Comparison of ENCODE assay signal across 22 cellular contexts in the genomic region with DNA sequence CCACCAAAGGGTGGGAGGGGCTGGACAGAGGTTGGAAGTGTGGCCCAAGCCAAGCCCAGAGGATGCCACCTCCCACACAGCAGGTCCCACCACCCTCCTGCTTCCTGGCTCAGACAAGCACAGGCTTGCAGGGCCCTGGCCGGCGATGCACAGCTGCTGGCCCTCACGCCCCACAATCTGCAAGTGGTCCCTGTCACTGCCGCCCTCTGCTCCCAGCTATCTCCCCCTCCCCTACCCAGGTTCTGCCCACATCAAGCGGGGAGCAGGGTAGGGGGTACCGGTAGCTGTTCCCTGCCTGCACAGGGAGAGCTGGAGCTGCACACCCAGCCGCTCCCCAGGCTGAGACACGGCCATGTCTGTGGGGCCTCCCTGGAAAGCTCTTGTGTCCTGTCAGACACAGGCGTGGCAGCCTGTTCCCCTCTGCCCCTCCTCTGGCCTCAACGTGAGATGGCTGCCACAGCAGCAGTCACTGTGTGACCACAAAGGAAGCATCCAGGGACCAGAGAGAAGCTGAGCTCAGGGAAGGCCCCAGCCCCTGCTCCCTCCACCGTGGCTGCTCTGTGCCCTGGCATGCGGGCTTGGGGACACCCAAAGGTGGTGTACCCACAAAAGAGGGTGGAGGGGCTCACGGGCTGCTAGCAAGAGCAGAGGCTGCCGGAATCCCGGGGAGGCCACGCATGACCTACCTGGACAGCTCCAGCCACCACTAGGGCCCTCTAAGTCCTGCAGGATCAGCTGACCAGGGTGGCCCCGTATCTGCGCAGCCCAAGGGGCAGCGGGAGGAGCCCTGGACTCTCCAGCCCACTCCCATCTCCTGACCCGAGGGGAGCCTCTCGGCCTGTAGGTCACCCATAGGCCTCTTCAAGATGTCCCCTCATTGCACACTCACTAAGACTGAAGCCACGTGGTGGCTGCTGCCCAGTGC. TPM values are rescaled to one million over a fixed set of nuclear protein-coding genes. Genes with fewer than 3 reads are reported as not detected.
DNase-seq lines count a peak whose midpoint lies in the region; ATAC-seq, FAIRE-seq and TF ChIP-seq lines count a peak whose summit lies in the region.
"Had no signal": no experiment of that assay in that cellular context is flagged by ENCODE, and none has a peak within 500 bp of the region (broad histone marks: within the 10 kb centered on the region; RNA-seq: fewer than 3 reads in every experiment).

No MANE protein-coding gene starts in this region.

- POLR2A ChIA-PET in K562 (lab: Yijun Ruan, JAX) = interaction anchor here (0.6 to 1.2 kb wide), 5 partner anchors 7 to 179 kb away, joined by 3 to 8 read pairs (median 4); no protein-coding TSS in a partner anchor

- H3K4me3 ChIP-seq in MG63 (no peak overlapping the region), K562 (no peak overlapping the region)
- H3K4me3 ChIP-seq: dorsolateral prefrontal cortex, sigmoid colon, SJCRH30, tibial nerve had no signal

- DNase-seq in left cardiac atrium = peak; percentile 12
- DNase-seq in Right ventricle myocardium superior = no peak
- DNase-seq in MG63 = peak; percentile 13
- peak in 1 of 4 experiments; percentile 28 for DNase-seq in K562 (ENCODE audit: extremely low read depth in 1 of 4, low spot score in 3 of 4)
- DNase-seq in stimulated activated naive CD8-positive, alpha-beta T cell treated with anti-CD3 and anti-CD28 coated beads, Interleukin-15, Interleukin-2, amounts not matched to agents 100 U/mL and 50 U/mL, for 24 hours = no peak
- no peak for DNase-seq in NCI-H748 treated with DMSO at 0.1 percent for 48 hours (lab: John Stamatoyannopoulos, UW)
- no peak for DNase-seq in stimulated activated naive CD4-positive, alpha-beta T cell (lab: John Stamatoyannopoulos, UW)
- no peak for DNase-seq in stimulated activated CD8-positive, alpha-beta memory T cell treated with anti-CD3 and anti-CD28 coated beads, Interleukin-4, amount 100 ng/mL, for 48 hours
- DNase-seq: activated CD4-positive, alpha-beta T cell treated with anti-CD3 and anti-CD28 coated beads for 48 hours; activated naive CD4-positive, alpha-beta T cell treated with anti-CD3 and anti-CD28 coated beads, Interleukin-2, amount 50 U/mL, for 16 hours; activated T-cell treated with anti-CD3 and anti-CD28 coated beads, Interleukin-2, amount 50 U/mL, for 72 hours; CD4-positive, CD25-positive, alpha-beta regulatory T cell; glutamatergic neuron; HFFc6; KG1; kidney glomerular epithelial cell; NCI-H82; sigmoid colon; SJCRH30 had no signal

- no peak overlapping the region for H3K4me2 ChIP-seq in K562 (ENCODE audit: insufficient read depth, low read length)

- ATAC-seq in left cardiac atrium (peak in 1 of 2 donors; percentile 16), Right ventricle myocardium superior (ENCODE audit: poor library complexity) (no peak), K562 (peak; percentile 5)
- peak; percentile 16 for ATAC-seq in stimulated activated naive CD8-positive, alpha-beta T cell treated with anti-CD3 and anti-CD28 coated beads, Interleukin-15, Interleukin-2, amounts not matched to agents 100 U/mL and 50 U/mL, for 24 hours
- ATAC-seq: activated T-cell treated with anti-CD3 and anti-CD28 coated beads, Interleukin-2, amount 50 U/mL, for 72 hours had no signal

- TF ChIP-seq CTCF in K562 (IDR thresholded peaks at IDR 0.05 in 2 of 3, conservative IDR thresholded peaks at IDR 0.05 in 1 of 3; ENCODE audit: insufficient read depth in 2 of 3, low read depth in 1 of 3, low read length in 3 of 3) = no peak

- H3K4me1 ChIP-seq in K562 (replicated peaks in 1 of 2; ENCODE audit: control insufficient read depth in 2 of 2, insufficient read depth in 2 of 2, low read length in 2 of 2) = peaks cover 0 to 39% of the 10 kb centered on the region in 2 experiments; a peak in 2 of 5 replicates
- H3K4me1 ChIP-seq: sigmoid colon, SJCRH30 had no signal

- no peak overlapping the region for H2AFZ ChIP-seq in K562 (ENCODE audit: low read depth, low read length)

- no TSS peak for BruUV-seq in K562 (replicated peaks; lab: Mats Ljungman, UMichigan)

- no peak overlapping the region for H3K27ac ChIP-seq in K562 (ENCODE audit: extremely low read depth, low read depth, low read length)
- H3K27ac ChIP-seq: dorsolateral prefrontal cortex, sigmoid colon, SJCRH30, tibial nerve had no signal

- no peaks in the 10 kb centered on the region for H3K79me2 ChIP-seq in K562 (ENCODE audit: control insufficient read depth, insufficient read depth, low read length)

- CTCF ChIA-PET in K562 (lab: Yijun Ruan, JAX; ENCODE audit: low intra/inter-chr PET ratio) = no interaction called here

- TF ChIP-seq RAD21 in K562 (CRISPR knock-in tag; conservative IDR thresholded peaks at IDR 0.05 in 1 of 2, IDR thresholded peaks at IDR 0.05 in 1 of 2) = no peak

- 80% methylated on average over 21 of the region's 22 CpGs for WGBS in K562 (ENCODE audit: insufficient coverage, low coverage, missing lambda C conversion rate)

- TF ChIP-seq POLR2A in K562 (conservative IDR thresholded peaks at IDR 0.05) = no peak; the same call in none of the 2 replicates

- H3K36me3 ChIP-seq in MG63 (peaks cover 26% of the 10 kb centered on the region), K562 (ENCODE audit: control insufficient read depth, insufficient read depth, low read length) (peaks cover 45% of the 10 kb centered on the region; the same call in 2 of the 3 replicates)

- H3K9me3 ChIP-seq in MG63 (no peaks in the 10 kb centered on the region), K562 (replicated peaks; ENCODE audit: control insufficient read depth, insufficient read depth, low read depth, low read length) (no peaks in the 10 kb centered on the region)
- H3K9me3 ChIP-seq: sigmoid colon, SJCRH30, tibial nerve had no signal

- FAIRE-seq in K562 (lab: Jason Lieb, UNC) = no peak
- FAIRE-seq: astrocyte had no signal

- in situ Hi-C loops in K562 (cut with MboI) = no loop called here

- intact Hi-C loops in left cardiac atrium (cut with DNase I) = no loop called here
- intact Hi-C loops in Right ventricle myocardium superior (cut with DNase I) = no loop called here
- intact Hi-C loops in K562 (cut with micrococcal nuclease) = no loop called here

- H4K20me1 ChIP-seq in K562 (replicated peaks; ENCODE audit: control insufficient read depth, insufficient read depth, low read length) = peaks cover 19% of the 10 kb centered on the region

- no peak for TF ChIP-seq EP300 in K562 (IDR thresholded peaks at IDR 0.05; ENCODE audit: low read length)

- H3K9me1 ChIP-seq in K562 (ENCODE audit: control insufficient read depth, insufficient read depth, low read length) = no peaks in the 10 kb centered on the region

- peak overlapping the region in 1 of 2 experiments; percentile 64; a peak in 1 of 4 replicates for H3K9ac ChIP-seq in K562 (ENCODE audit: insufficient read depth in 1 of 2, low read depth in 2 of 2, low read length in 2 of 2)

- no peaks in the 10 kb centered on the region for H3K27me3 ChIP-seq in MG63
- no peaks in the 10 kb centered on the region for H3K27me3 ChIP-seq in K562 (ENCODE audit: control insufficient read depth in 2 of 2, insufficient read depth in 2 of 2, low read length in 2 of 2)
- H3K27me3 ChIP-seq: dorsolateral prefrontal cortex, sigmoid colon, SJCRH30, tibial nerve had no signal

RNA-seq across cellular contexts. Expression of a gene that starts 10.9 kb away (rescaled TPM):
- 10 to 100 TPM; 31.1 to 36.7 TPM for total RNA-seq in left cardiac atrium
- total RNA-seq in Right ventricle myocardium superior = 55.6 TPM
- total RNA-seq in MG63 (2014; rRNA removed; shearing (Covaris generic); ENCODE audit: low replicate concordance) = 0.56 TPM in 1 of 2 replicates, not detected in the other
- total RNA-seq in K562 (2011; cell fraction: chromatin; rRNA removed; ENCODE audit: low replicate concordance) = 13.2 and 31.1 TPM in 2 replicates
- total RNA-seq in K562 (2011; cell fraction: nucleolus; rRNA removed) = 14.7 and 17.7 TPM in 2 replicates
- 11.8 and 18.1 TPM in 2 replicates for total RNA-seq in K562 (2011; cell fraction: nucleoplasm; rRNA removed)
- 0.20 and 1.5 TPM in 2 replicates for total RNA-seq in K562 (2014; rRNA removed)
- total RNA-seq in K562 (2014; rRNA removed; fragmentation: Illumina TruSeq; extraction: Trizol) = 0.40 and 0.45 TPM in 2 replicates
- 0.29 and 0.30 TPM in 2 replicates for total RNA-seq in K562 (2015; rRNA removed; fragmentation: Illumina TruSeq; extraction: Trizol)
- 2.2 and 2.3 TPM in 2 replicates for total RNA-seq in K562 (2021)
- 0.99 and 1.2 TPM in 2 replicates for polyA plus RNA-seq in K562 (2011; rRNA removed)
- 0.52 and 1.3 TPM in 2 replicates for polyA plus RNA-seq in K562 (2011; cell fraction: cytosol; rRNA removed)
- 6.0 and 14.9 TPM in 2 replicates for polyA plus RNA-seq in K562 (2011; cell fraction: nucleus; rRNA removed)
- 1.5 and 6.1 TPM in 2 replicates for polyA plus RNA-seq in K562 (2012)
- polyA plus RNA-seq in K562 (2014; fragmentation: Illumina TruSeq; extraction: Trizol) = 0.52 and 1.4 TPM in 2 replicates
- polyA plus RNA-seq in K562 (2014; fragmentation: Nextera tagmentation; extraction: Ambion mirVana) = under 1 TPM; 0.07 to 0.21 TPM
- polyA plus RNA-seq in K562 (2014; rRNA removed) = 0.97 and 1.4 TPM in 2 replicates
- polyA minus RNA-seq in K562 (2011; rRNA and poly(A)+ RNA removed) = 0.81 and 1.1 TPM in 2 replicates
- 1.3 and 1.4 TPM in 2 replicates for polyA minus RNA-seq in K562 (2011; cell fraction: cytosol; rRNA and poly(A)+ RNA removed)
- polyA minus RNA-seq in K562 (2011; cell fraction: nucleus; rRNA and poly(A)+ RNA removed) = 2.3 and 4.4 TPM in 2 replicates
- polyA plus RNA-seq: CD4-positive, CD25-positive, alpha-beta regulatory T cell had no signal

RNA-seq across cellular contexts. Expression of a gene that starts 30.9 kb away (rescaled TPM):
- total RNA-seq in left cardiac atrium = 10 to 100 TPM; 26.8 to 39.3 TPM
- total RNA-seq in Right ventricle myocardium superior = 28.0 TPM
- total RNA-seq in MG63 (2014; rRNA removed; shearing (Covaris generic); ENCODE audit: low replicate concordance) = 15.8 and 27.5 TPM in 2 replicates
- total RNA-seq in K562 (2011; cell fraction: chromatin; rRNA removed; ENCODE audit: low replicate concordance) = 217 and 274 TPM in 2 replicates
- total RNA-seq in K562 (2011; cell fraction: nucleolus; rRNA removed) = 94.6 and 102 TPM in 2 replicates
- 114 and 119 TPM in 2 replicates for total RNA-seq in K562 (2011; cell fraction: nucleoplasm; rRNA removed)
- 52.8 and 58.5 TPM in 2 replicates for total RNA-seq in K562 (2014; rRNA removed)
- 37.9 and 39.5 TPM in 2 replicates for total RNA-seq in K562 (2014; rRNA removed; fragmentation: Illumina TruSeq; extraction: Trizol)
- total RNA-seq in K562 (2015; rRNA removed; fragmentation: Illumina TruSeq; extraction: Trizol) = 43.1 and 44.9 TPM in 2 replicates
- total RNA-seq in K562 (2021) = 62.3 and 68.7 TPM in 2 replicates
- polyA plus RNA-seq in K562 (2011; rRNA removed) = 17.3 and 18.0 TPM in 2 replicates
- polyA plus RNA-seq in K562 (2011; cell fraction: cytosol; rRNA removed) = 14.1 and 18.3 TPM in 2 replicates
- polyA plus RNA-seq in K562 (2011; cell fraction: nucleus; rRNA removed) = 96.2 and 143 TPM in 2 replicates
- 36.5 and 41.6 TPM in 2 replicates for polyA plus RNA-seq in K562 (2012)
- polyA plus RNA-seq in K562 (2014; fragmentation: Illumina TruSeq; extraction: Trizol) = 49.7 and 54.7 TPM in 2 replicates
- polyA plus RNA-seq in K562 (2014; fragmentation: Nextera tagmentation; extraction: Ambion mirVana) = 1 to 10 TPM; 2.4 to 3.7 TPM
- polyA plus RNA-seq in K562 (2014; rRNA removed) = 51.8 and 56.4 TPM in 2 replicates
- polyA minus RNA-seq in K562 (2011; rRNA and poly(A)+ RNA removed) = 23.4 and 26.6 TPM in 2 replicates
- polyA minus RNA-seq in K562 (2011; cell fraction: cytosol; rRNA and poly(A)+ RNA removed) = 16.0 and 18.9 TPM in 2 replicates
- 54.1 and 62.2 TPM in 2 replicates for polyA minus RNA-seq in K562 (2011; cell fraction: nucleus; rRNA and poly(A)+ RNA removed)

RNA-seq across cellular contexts. Expression of a gene that starts 31.0 kb away (rescaled TPM):
- total RNA-seq in left cardiac atrium = 1 to 10 TPM in 1 of 2 donors, under 1 TPM in 1; 0.88 to 1.1 TPM
- 0.48 TPM for total RNA-seq in Right ventricle myocardium superior
- 73.4 and 82.0 TPM in 2 replicates for total RNA-seq in MG63 (2014; rRNA removed; shearing (Covaris generic); ENCODE audit: low replicate concordance)
- total RNA-seq in K562 (2011; cell fraction: chromatin; rRNA removed; ENCODE audit: low replicate concordance) = 80.8 and 99.7 TPM in 2 replicates
- total RNA-seq in K562 (2011; cell fraction: nucleolus; rRNA removed) = 42.2 and 50.7 TPM in 2 replicates
- 38.0 and 41.1 TPM in 2 replicates for total RNA-seq in K562 (2011; cell fraction: nucleoplasm; rRNA removed)
- 48.2 and 68.7 TPM in 2 replicates for total RNA-seq in K562 (2014; rRNA removed)
- total RNA-seq in K562 (2014; rRNA removed; fragmentation: Illumina TruSeq; extraction: Trizol) = 55.2 and 56.8 TPM in 2 replicates
- total RNA-seq in K562 (2015; rRNA removed; fragmentation: Illumina TruSeq; extraction: Trizol) = 45.1 and 50.8 TPM in 2 replicates
- 50.0 and 53.2 TPM in 2 replicates for total RNA-seq in K562 (2021)
- polyA plus RNA-seq in K562 (2011; rRNA removed) = 93.2 and 116 TPM in 2 replicates
- polyA plus RNA-seq in K562 (2011; cell fraction: cytosol; rRNA removed) = 35.6 and 39.2 TPM in 2 replicates
- polyA plus RNA-seq in K562 (2011; cell fraction: nucleus; rRNA removed) = 107 and 115 TPM in 2 replicates
- 39.7 and 46.2 TPM in 2 replicates for polyA plus RNA-seq in K562 (2012)
- polyA plus RNA-seq in K562 (2014; fragmentation: Illumina TruSeq; extraction: Trizol) = 62.6 and 73.0 TPM in 2 replicates
- 10 to 100 TPM; 24.1 to 28.9 TPM for polyA plus RNA-seq in K562 (2014; fragmentation: Nextera tagmentation; extraction: Ambion mirVana)
- polyA plus RNA-seq in K562 (2014; rRNA removed) = 65.2 and 73.4 TPM in 2 replicates
- 74.7 and 79.6 TPM in 2 replicates for polyA minus RNA-seq in K562 (2011; rRNA and poly(A)+ RNA removed)
- 37.0 and 47.0 TPM in 2 replicates for polyA minus RNA-seq in K562 (2011; cell fraction: cytosol; rRNA and poly(A)+ RNA removed)
- 20.7 and 35.1 TPM in 2 replicates for polyA minus RNA-seq in K562 (2011; cell fraction: nucleus; rRNA and poly(A)+ RNA removed)

Comparison
In these comparisons a context has a peak if more than half of its experiments do, and no peak if none do; other contexts are left out.
1. DNase-seq: peak in left cardiac atrium (single experiment) and MG63 (single experiment); none in Right ventricle myocardium superior (single experiment), stimulated activated naive CD8-positive, alpha-beta T cell treated with anti-CD3 and anti-CD28 coated beads, Interleukin-15, Interleukin-2, amounts not matched to agents 100 U/mL and 50 U/mL, for 24 hours (single experiment), NCI-H748 treated with DMSO at 0.1 percent for 48 hours (single experiment), stimulated activated naive CD4-positive, alpha-beta T cell (0 of 6) and stimulated activated CD8-positive, alpha-beta memory T cell treated with anti-CD3 and anti-CD28 coated beads, Interleukin-4, amount 100 ng/mL, for 48 hours (single experiment).
2. RNA of a gene that starts 31.0 kb away (total RNA-seq): 73.4 to 82.0 TPM in MG63 and 38.0 to 99.7 TPM in K562; 0.88 to 1.1 TPM in left cardiac atrium and 0.48 TPM in Right ventricle myocardium superior (single experiment); every median in the first group is over 10 times any median in the second.